9 cellular contexts compared by ENCODE assay signal in the genomic region with DNA sequence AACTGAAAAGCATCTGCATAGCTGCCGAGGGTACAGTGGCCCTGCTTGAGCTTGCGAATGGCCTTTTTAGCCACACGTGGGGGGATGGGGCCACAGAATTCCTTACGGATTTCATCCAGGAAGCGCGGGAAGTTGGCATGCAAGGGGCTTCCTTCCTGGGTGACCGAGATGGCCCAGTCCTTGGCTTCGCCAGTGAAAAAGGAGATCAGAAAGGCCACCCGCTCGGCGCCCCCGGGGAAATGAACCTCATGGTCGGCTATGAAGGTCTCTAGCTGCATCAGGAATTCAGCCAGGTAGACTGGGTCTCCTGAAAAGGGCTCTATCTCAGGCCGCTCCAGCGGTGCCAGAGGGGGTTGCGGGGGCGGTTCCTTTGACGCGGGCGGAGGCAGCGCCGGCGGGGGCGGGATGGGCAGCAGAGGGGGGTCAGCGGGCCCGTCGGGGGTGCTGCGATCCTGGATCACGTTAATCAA. TPM values are rescaled to one million over a fixed set of nuclear protein-coding genes. Genes with fewer than 3 reads are reported as not detected.
DNase-seq lines count a peak whose midpoint lies in the region; ATAC-seq, FAIRE-seq and TF ChIP-seq lines count a peak whose summit lies in the region.
"Had no signal": no experiment of that assay in that cellular context is flagged by ENCODE, and none has a peak within 500 bp of the region (broad histone marks: within the 10 kb centered on the region; RNA-seq: fewer than 3 reads in every experiment).

No MANE protein-coding gene starts in this region.

- no peak for TF ChIP-seq POLR2A in right lobe of liver (IDR thresholded peaks at IDR 0.05)
- TF ChIP-seq POLR2A in HepG2 (IDR thresholded peaks at IDR 0.05; ENCODE audit: insufficient read depth in 1 of 2, low read depth in 2 of 2, low read length in 2 of 2), result no peak
- no peak for TF ChIP-seq POLR2A in esophagus muscularis mucosa (IDR thresholded peaks at IDR 0.05; ENCODE audit: low read depth)

- H3K4me2 ChIP-seq in HepG2 (ENCODE audit: low read depth, low read length), result no peak overlapping the region
- H3K4me2 ChIP-seq in neural cell (ENCODE audit: low read length), result no peak overlapping the region

- H3K36me3 ChIP-seq in right lobe of liver (no peaks in the 10 kb centered on the region), HepG2 (replicated peaks in 1 of 2; ENCODE audit: control insufficient read depth in 1 of 2, insufficient read depth in 2 of 2, low read length in 2 of 2) (no peaks in the 10 kb centered on the region), esophagus muscularis mucosa (peaks cover 0 to 14% (median 5%) of the 10 kb centered on the region in 4 donors), neural cell (ENCODE audit: insufficient read depth, low read length) (no peaks in the 10 kb centered on the region)

- POLR2A ChIA-PET in HepG2 (lab: Yijun Ruan, JAX), result no interaction called here

- H3K27me3 ChIP-seq in right lobe of liver, result no peaks in the 10 kb centered on the region
- H3K27me3 ChIP-seq in HepG2 (ENCODE audit: control insufficient read depth in 1 of 2, insufficient read depth in 2 of 2, low read length in 2 of 2), result peaks cover 0 to 12% of the 10 kb centered on the region in 2 experiments; a peak in 4 of 5 replicates
- no peaks in the 10 kb centered on the region for H3K27me3 ChIP-seq in esophagus muscularis mucosa
- H3K27me3 ChIP-seq in neural cell (ENCODE audit: insufficient read depth, low read depth, low read length), result no peaks in the 10 kb centered on the region

- TF ChIP-seq CTCF in right lobe of liver (IDR thresholded peaks at IDR 0.05) (no peak), HepG2 (CRISPR knock-in tag; IDR thresholded peaks at IDR 0.05) (no peak), esophagus muscularis mucosa (IDR thresholded peaks at IDR 0.05) (no peak), neural cell (IDR thresholded peaks at IDR 0.05; ENCODE audit: poor library complexity, severe bottlenecking) (no peak)

- TF ChIP-seq RAD21 in HepG2 (CRISPR knock-in tag; IDR thresholded peaks at IDR 0.05) (no peak), neural cell (conservative IDR thresholded peaks at IDR 0.05) (no peak)

- 50% methylated on average over 2 of the region's 29 CpGs for WGBS in right lobe of liver (ENCODE audit: insufficient coverage, low coverage, low lambda C conversion rate, missing lambda C conversion rate)
- WGBS in HepG2 (ENCODE audit: low lambda C conversion rate), result 88% methylated on average over 21 of the region's 29 CpGs
- WGBS in esophagus muscularis mucosa, result 64% methylated on average over 6 of the region's 29 CpGs

- no peaks in the 10 kb centered on the region for H3K9me2 ChIP-seq in neural cell (ENCODE audit: insufficient read depth, low read length)

- H3K4me1 ChIP-seq in right lobe of liver, result peaks cover 0 to 5% (median 2%) of the 10 kb centered on the region in 4 donors
- no peaks in the 10 kb centered on the region for H3K4me1 ChIP-seq in HepG2 (ENCODE audit: insufficient read depth, low read length)
- peaks cover 9 to 58% (median 55%) of the 10 kb centered on the region in 4 donors for H3K4me1 ChIP-seq in esophagus muscularis mucosa

- ATAC-seq in right lobe of liver, result no peak
- ATAC-seq in HepG2, result no peak

- CTCF ChIA-PET in HepG2 (lab: Yijun Ruan, JAX; ENCODE audit: low intra/inter-chr PET ratio, low total read pairs), result no interaction called here

- no peak overlapping the region for H3K27ac ChIP-seq in right lobe of liver
- no peak overlapping the region for H3K27ac ChIP-seq in HepG2 (ENCODE audit: extremely low read length, insufficient read depth, low read length)
- H3K27ac ChIP-seq in esophagus muscularis mucosa (replicated peaks in 1 of 4), result peak overlapping the region; percentile 75 to 86 (median 84)
- H3K27ac ChIP-seq in neural cell (ENCODE audit: low read length), result no peak overlapping the region

- H3F3A ChIP-seq in neural cell (ENCODE audit: insufficient read depth, low read length, poor library complexity, severe bottlenecking), result no peaks in the 10 kb centered on the region

- no peak overlapping the region for H2AFZ ChIP-seq in HepG2 (ENCODE audit: low read length)
- H2AFZ ChIP-seq in neural cell (ENCODE audit: low read depth, low read length), result no peak overlapping the region

- FAIRE-seq in HepG2 (lab: Jason Lieb, UNC), result no peak

- no peaks in the 10 kb centered on the region for H3K79me2 ChIP-seq in HepG2 (ENCODE audit: insufficient read depth, low read length)
- no peaks in the 10 kb centered on the region for H3K79me2 ChIP-seq in neural cell (replicated peaks; ENCODE audit: insufficient read depth, low read length)

- no peak overlapping the region for H3K9ac ChIP-seq in HepG2 (ENCODE audit: insufficient read depth, low read depth, low read length)
- H3K9ac ChIP-seq in neural cell (ENCODE audit: low read length), result peak overlapping the region; percentile 60

- no TSS peak for BruUV-seq in HepG2 (replicated peaks; lab: Mats Ljungman, UMichigan)

- no peak for DNase-seq in right lobe of liver
- DNase-seq in HepG2 (ENCODE audit: low spot score), result no peak
- DNase-seq in esophagus muscularis mucosa (ENCODE audit: extremely low spot score), result no peak
- no peak for DNase-seq in NCI-H1930 (lab: John Stamatoyannopoulos, UW)
- no peak for DNase-seq in NCI-H2081 treated with DMSO at 0.1 percent for 48 hours (lab: John Stamatoyannopoulos, UW)
- no peak for DNase-seq in central memory CD4-positive, alpha-beta T cell
- no peak for DNase-seq in HK-2 (ENCODE audit: unreplicated experiment)
- DNase-seq: CD4-positive, CD25-positive, alpha-beta regulatory T cell had no signal

- H4K20me1 ChIP-seq in HepG2 (ENCODE audit: insufficient read depth, low read length), result no peaks in the 10 kb centered on the region
- H4K20me1 ChIP-seq in neural cell (ENCODE audit: insufficient read depth), result no peaks in the 10 kb centered on the region

- TF ChIP-seq EP300 in HepG2 (IDR thresholded peaks at IDR 0.05; ENCODE audit: low read depth in 2 of 2, low read length in 2 of 2), result no peak
- no peak for TF ChIP-seq EP300 in HepG2 (CRISPR knock-in tag; IDR thresholded peaks at IDR 0.05; ENCODE audit: borderline replicate concordance)
- TF ChIP-seq EP300 in esophagus muscularis mucosa (IDR thresholded peaks at IDR 0.05), result no peak
- no peak for TF ChIP-seq EP300 in neural cell (conservative IDR thresholded peaks at IDR 0.05; ENCODE audit: poor library complexity, severe bottlenecking)

- in situ Hi-C loops in HepG2 (cut with HindIII; ENCODE audit: extremely low pct_ligation_motif_present, low pct_unique_long_range_greater_than_20kb), result no loop called here

- H3K4me3 ChIP-seq in right lobe of liver (peak overlapping the region; percentile 31 to 49 (median 47)), HepG2 (replicated peaks in 1 of 3; ENCODE audit: insufficient read depth in 1 of 3, low read depth in 2 of 3, low read length in 3 of 3) (no peak overlapping the region), esophagus muscularis mucosa (peak overlapping the region; percentile 57 to 68 (median 60)), neural cell (ENCODE audit: low read length) (peak overlapping the region; percentile 69)

- H3K9me3 ChIP-seq in right lobe of liver, result no peaks in the 10 kb centered on the region
- H3K9me3 ChIP-seq in HepG2 (ENCODE audit: low read length), result no peaks in the 10 kb centered on the region
- H3K9me3 ChIP-seq in esophagus muscularis mucosa, result no peaks in the 10 kb centered on the region
- no peaks in the 10 kb centered on the region for H3K9me3 ChIP-seq in neural cell (ENCODE audit: low read length)

- intact Hi-C loops in right lobe of liver (cut with DNase I) (loop anchor here in 1 of 2 donors (10.0 kb wide), 1 partner anchor 136 kb away; no protein-coding TSS in a partner anchor), HepG2 (cut with micrococcal nuclease; ENCODE audit: unreplicated experiment) (no loop called here), esophagus muscularis mucosa (cut with DNase I) (no loop called here)

RNA-seq across cellular contexts. Expression of a gene that starts 0.9 kb away (rescaled TPM):
- total RNA-seq in right lobe of liver (1 to 10 TPM; 1.2 to 4.1 (median 2.5) TPM), HepG2 (2016; rRNA removed; fragmentation: Illumina TruSeq; extraction: Trizol) (not detected in 2 replicates), esophagus muscularis mucosa (10 to 100 TPM in 3 of 4 donors, 1 to 10 TPM in 1; 8.0 to 19.8 (median 13.3) TPM)
- total RNA-seq in HepG2 (2016; cell fraction: cytosol; rRNA removed; fragmentation: Illumina TruSeq; extraction: Trizol; ENCODE audit: low read depth), result not detected in 2 replicates
- 0.04 TPM in 1 of 2 replicates, not detected in the other for total RNA-seq in HepG2 (2016; cell fraction: insoluble cytoplasmic fraction; rRNA removed; fragmentation: Illumina TruSeq; extraction: Trizol)
- not detected in 2 replicates for total RNA-seq in HepG2 (2016; cell fraction: membrane; rRNA removed; fragmentation: Illumina TruSeq; extraction: Trizol)
- total RNA-seq in HepG2 (2016; cell fraction: nucleus; rRNA removed; fragmentation: Illumina TruSeq; extraction: Trizol), result not detected in 2 replicates
- polyA plus RNA-seq in HepG2 (2011; rRNA removed) (0.01 TPM in 1 of 2 replicates, not detected in the other), neural cell (10.5 and 16.8 TPM in 2 replicates)
- not detected in 2 replicates for polyA plus RNA-seq in HepG2 (2011; cell fraction: cytosol; rRNA removed)
- not detected in 2 replicates for polyA plus RNA-seq in HepG2 (2011; cell fraction: nucleus; rRNA removed)
- not detected in 2 replicates for polyA plus RNA-seq in HepG2 (2012)
- not detected in 2 replicates for polyA plus RNA-seq in HepG2 (2016; cell fraction: cytosol; fragmentation: Illumina TruSeq; extraction: Trizol; ENCODE audit: low read depth)
- polyA plus RNA-seq in HepG2 (2016; cell fraction: insoluble cytoplasmic fraction; fragmentation: Illumina TruSeq; extraction: Trizol; ENCODE audit: low read depth), result not detected in 2 replicates
- polyA plus RNA-seq in HepG2 (2016; cell fraction: membrane; fragmentation: Illumina TruSeq; extraction: Trizol; ENCODE audit: low read depth), result not detected in 2 replicates
- polyA plus RNA-seq in HepG2 (2016; cell fraction: nucleus; fragmentation: Illumina TruSeq; extraction: Trizol; ENCODE audit: insufficient read depth, low read depth), result 0.11 TPM in 1 of 2 replicates, not detected in the other
- polyA minus RNA-seq in HepG2 (2011; rRNA and poly(A)+ RNA removed; ENCODE audit: low replicate concordance), result not detected in 2 replicates
- polyA minus RNA-seq in HepG2 (2011; cell fraction: cytosol; rRNA and poly(A)+ RNA removed), result not detected in 2 replicates
- not detected in 2 replicates for polyA minus RNA-seq in HepG2 (2011; cell fraction: nucleus; rRNA and poly(A)+ RNA removed)
- polyA minus RNA-seq in neural cell, result 11.7 and 13.4 TPM in 2 replicates

RNA-seq across cellular contexts. Expression of a gene that starts 50.8 kb away (rescaled TPM):
- total RNA-seq in right lobe of liver (1 to 10 TPM; 6.1 to 9.3 (median 8.1) TPM), HepG2 (2016; rRNA removed; fragmentation: Illumina TruSeq; extraction: Trizol) (29.5 and 43.2 TPM in 2 replicates), esophagus muscularis mucosa (10 to 100 TPM in 3 of 4 donors, 1 to 10 TPM in 1; 6.8 to 20.4 (median 11.5) TPM)
- 10.7 and 11.2 TPM in 2 replicates for total RNA-seq in HepG2 (2016; cell fraction: cytosol; rRNA removed; fragmentation: Illumina TruSeq; extraction: Trizol; ENCODE audit: low read depth)
- 30.4 and 46.3 TPM in 2 replicates for total RNA-seq in HepG2 (2016; cell fraction: insoluble cytoplasmic fraction; rRNA removed; fragmentation: Illumina TruSeq; extraction: Trizol)
- 12.8 and 13.8 TPM in 2 replicates for total RNA-seq in HepG2 (2016; cell fraction: membrane; rRNA removed; fragmentation: Illumina TruSeq; extraction: Trizol)
- 15.0 and 15.2 TPM in 2 replicates for total RNA-seq in HepG2 (2016; cell fraction: nucleus; rRNA removed; fragmentation: Illumina TruSeq; extraction: Trizol)
- polyA plus RNA-seq in HepG2 (2011; rRNA removed) (9.9 and 12.6 TPM in 2 replicates), neural cell (40.7 and 49.3 TPM in 2 replicates)
- polyA plus RNA-seq in HepG2 (2011; cell fraction: cytosol; rRNA removed), result 4.8 and 7.0 TPM in 2 replicates
- polyA plus RNA-seq in HepG2 (2011; cell fraction: nucleus; rRNA removed), result 2.0 and 6.0 TPM in 2 replicates
- 26.8 and 37.1 TPM in 2 replicates for polyA plus RNA-seq in HepG2 (2012)
- 16.6 and 17.5 TPM in 2 replicates for polyA plus RNA-seq in HepG2 (2016; cell fraction: cytosol; fragmentation: Illumina TruSeq; extraction: Trizol; ENCODE audit: low read depth)
- 70.9 and 79.1 TPM in 2 replicates for polyA plus RNA-seq in HepG2 (2016; cell fraction: insoluble cytoplasmic fraction; fragmentation: Illumina TruSeq; extraction: Trizol; ENCODE audit: low read depth)
- 17.8 and 21.6 TPM in 2 replicates for polyA plus RNA-seq in HepG2 (2016; cell fraction: membrane; fragmentation: Illumina TruSeq; extraction: Trizol; ENCODE audit: low read depth)
- 25.2 and 26.0 TPM in 2 replicates for polyA plus RNA-seq in HepG2 (2016; cell fraction: nucleus; fragmentation: Illumina TruSeq; extraction: Trizol; ENCODE audit: insufficient read depth, low read depth)
- polyA minus RNA-seq in HepG2 (2011; rRNA and poly(A)+ RNA removed; ENCODE audit: low replicate concordance), result 1.4 and 2.5 TPM in 2 replicates
- 3.7 and 4.5 TPM in 2 replicates for polyA minus RNA-seq in HepG2 (2011; cell fraction: cytosol; rRNA and poly(A)+ RNA removed)
- 12.4 and 15.5 TPM in 2 replicates for polyA minus RNA-seq in HepG2 (2011; cell fraction: nucleus; rRNA and poly(A)+ RNA removed)
- polyA minus RNA-seq in neural cell, result 20.7 and 26.2 TPM in 2 replicates

Comparison
In these comparisons a context has a peak if more than half of its experiments do, and no peak if none do; other contexts are left out.
1. H3K4me3 ChIP-seq: peak in right lobe of liver (3 of 3), esophagus muscularis mucosa (4 of 4) and neural cell (single experiment); none in HepG2 (0 of 3).
2. H3K27ac ChIP-seq: peak in esophagus muscularis mucosa (4 of 4); none in right lobe of liver (0 of 3), HepG2 (single experiment) and neural cell (single experiment).